8 cellular contexts compared by ENCODE assay signal in the genomic region with DNA sequence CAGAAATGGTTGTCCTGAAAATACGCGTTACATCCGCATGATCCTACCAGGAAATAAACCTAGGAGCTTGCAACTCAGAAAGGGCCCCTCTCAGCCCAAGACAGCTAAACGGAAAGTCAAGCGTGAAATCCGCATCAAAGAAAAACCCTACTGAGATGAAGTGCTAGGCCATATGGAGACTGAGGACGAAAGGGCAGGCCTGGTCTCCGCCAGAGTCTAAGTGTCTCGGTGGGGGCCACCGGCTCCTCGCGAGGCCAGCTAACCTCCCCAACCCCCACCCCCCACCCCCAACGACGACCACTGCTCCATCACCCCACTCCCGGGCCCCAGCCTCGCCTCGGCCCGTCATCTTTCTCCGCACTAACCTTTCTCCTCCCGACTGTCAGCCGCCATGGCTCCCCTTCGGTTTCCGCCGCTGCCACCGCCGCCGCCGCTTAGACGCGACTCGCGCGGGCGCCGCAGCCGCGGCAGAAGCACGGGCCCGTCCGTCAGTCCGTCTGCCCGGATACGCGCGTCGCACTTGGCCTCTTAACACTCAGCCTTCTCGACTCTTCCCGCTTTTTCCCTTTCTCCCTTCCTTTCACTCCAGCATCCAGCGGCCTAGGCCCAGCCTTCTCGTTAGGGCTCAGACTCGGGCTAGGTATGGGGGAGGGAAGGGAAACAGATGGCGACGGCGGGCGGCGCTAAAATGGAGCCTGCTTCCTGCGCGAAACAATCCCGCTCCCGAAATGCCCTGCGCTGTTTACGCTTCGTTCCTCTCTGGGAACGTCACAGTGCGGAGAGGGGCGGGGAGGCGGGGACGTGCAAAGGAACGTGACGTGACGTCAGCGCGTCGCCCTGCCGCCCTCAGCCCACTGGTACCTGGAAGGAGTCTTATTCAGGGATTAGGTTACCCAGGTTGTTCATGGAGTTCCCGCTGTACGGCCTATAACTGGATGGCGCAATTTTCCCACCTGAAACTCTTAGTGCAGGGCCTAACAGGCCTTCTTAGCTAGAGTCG. TPM values are rescaled to one million over a fixed set of nuclear protein-coding genes. Genes with fewer than 3 reads are reported as not detected.
DNase-seq lines count a peak whose midpoint lies in the region; ATAC-seq and TF ChIP-seq lines count a peak whose summit lies in the region.

Gene YTHDC1, minus strand, starts transcription at position 730 of the 1,000 bp plus-strand sequence. Its CDS starts 337 bp downstream, at position 393.

- intact Hi-C loops in IMR-90 (cut with micrococcal nuclease): loop anchor here (1.0 to 2.0 kb wide), 3 partner anchors 12 to 77 kb away; no protein-coding TSS in a partner anchor

- H3K36me3 ChIP-seq in IMR-90 (ENCODE audit: control insufficient read depth, insufficient read depth, low read length): no peaks in the 10 kb centered on the region

- peak within 1 kb of the TSS; percentile 95 for H3K9ac ChIP-seq in IMR-90 (ENCODE audit: low read depth, low read length)

- H3K9me1 ChIP-seq in IMR-90 (ENCODE audit: insufficient read depth, low read length): no peaks in the 10 kb centered on the region; the same call in 1 of the 2 replicates

- peak within 1 kb of the TSS; percentile 75 for H2AK9ac ChIP-seq in IMR-90 (replicated peaks; ENCODE audit: low read depth, low read length, poor library complexity)

- H3K27ac ChIP-seq in IMR-90 (ENCODE audit: insufficient read depth, low read length): peak within 1 kb of the TSS; percentile 86

- no TSS peak for BruUV-seq in IMR-90 (replicated peaks; lab: Mats Ljungman, UMichigan)

- peak within 1 kb of the TSS; percentile 99 for H3K4me2 ChIP-seq in IMR-90 (ENCODE audit: low read depth, low read length)

- H3K56ac ChIP-seq in IMR-90 (ENCODE audit: extremely low read depth, insufficient read depth, low read length): peak within 1 kb of the TSS; percentile 91

- peak within 1 kb of the TSS; percentile 88 for H3K23ac ChIP-seq in IMR-90 (ENCODE audit: low read depth, low read length)

- POLR2A ChIA-PET in IMR-90 (lab: Charles Lee; ENCODE audit: unreplicated experiment): no interaction called here

- H3K27me3 ChIP-seq in IMR-90 (ENCODE audit: control insufficient read depth, insufficient read depth, low read length): no peaks in the 10 kb centered on the region

- CTCF ChIA-PET in IMR-90 (lab: Yijun Ruan, JAX): interaction anchor here (1.0 kb wide), 1 partner anchor 24 kb away, joined by 6 read pairs; no protein-coding TSS in a partner anchor

- H2AFZ ChIP-seq in IMR-90 (replicated peaks; ENCODE audit: low read length, poor library complexity): peak within 1 kb of the TSS; percentile 96

- H2BK20ac ChIP-seq in IMR-90 (ENCODE audit: low read depth, low read length): peak within 1 kb of the TSS; percentile 35; the same call in 1 of the 2 replicates

- peak within 1 kb of the TSS; percentile 87 for H4K91ac ChIP-seq in IMR-90 (ENCODE audit: insufficient read depth, low read depth, low read length)

- no peaks in the 10 kb centered on the region for H3K9me3 ChIP-seq in IMR-90 (ENCODE audit: control insufficient read depth, insufficient read depth, low read length)

- dilution Hi-C loops in IMR-90 (cut with HindIII; ENCODE audit: low sequenced_read_pairs, unreplicated experiment): no loop called here

- peak within 1 kb of the TSS; percentile 87 for H3K18ac ChIP-seq in IMR-90 (ENCODE audit: low read depth, low read length)

- WGBS in IMR-90 (ENCODE audit: extremely low coverage in 2 of 2, insufficient read length in 1 of 2), 2 experiments: 2% methylated on average over 30 of the region's 79 CpGs; no CpG with 5 or more reads in 1 of the 2 experiments

- H3K79me1 ChIP-seq in IMR-90 (ENCODE audit: low read depth in 1 of 2, low read length in 2 of 2): peaks cover 0 to 13% of the 10 kb centered on the region in 2 experiments; a peak in 2 of 4 replicates

- peak within 1 kb of the TSS; percentile 93 for H3K4ac ChIP-seq in IMR-90 (ENCODE audit: low read depth, low read length)

- peak within 1 kb of the TSS; percentile 47 for H2AK5ac ChIP-seq in IMR-90 (ENCODE audit: low read depth, low read length)

- peak within 1 kb of the TSS; percentile 88 for H2BK5ac ChIP-seq in IMR-90 (ENCODE audit: low read depth, low read length, poor library complexity, severe bottlenecking)

- H3K14ac ChIP-seq in IMR-90 (replicated peaks; ENCODE audit: low read depth, low read length): peak within 1 kb of the TSS; percentile 96

- peak within 1 kb of the TSS; percentile 78 for H3K4me3 ChIP-seq in IMR-90 (ENCODE audit: insufficient read depth, low read depth, low read length)

- peak within 1 kb of the TSS; percentile 98 to 99 for H4K8ac ChIP-seq in IMR-90 (ENCODE audit: low read depth in 2 of 2, low read length in 2 of 2)

- no peak for TF ChIP-seq RAD21 in IMR-90 (IDR thresholded peaks at IDR 0.05; ENCODE audit: low read length)

- peak within 1 kb of the TSS; percentile 40; the same call in 2 of the 3 replicates for H2BK15ac ChIP-seq in IMR-90 (ENCODE audit: low read depth, low read length)

- peak within 1 kb of the TSS; percentile 97 for H4K5ac ChIP-seq in IMR-90 (ENCODE audit: low read depth, low read length)

- H4K20me1 ChIP-seq in IMR-90 (ENCODE audit: insufficient read depth, low read length): peaks cover 46% of the 10 kb centered on the region

- in situ Hi-C loops in IMR-90 (cut with MboI; ENCODE audit: low sequenced_read_pairs): no loop called here

- 0 out of 2 replicates have a peak, but pooled peaks have one; percentile 10 for TF ChIP-seq CTCF in IMR-90 (conservative IDR thresholded peaks at IDR 0.05; ENCODE audit: low read depth, low read length)

- DNase-seq in DMS 273 treated with DMSO at 0.1 percent for 48 hours (lab: John Stamatoyannopoulos, UW) (peak; percentile 85), IMR-90 (peak; percentile 96), OCI-M1 (lab: John Stamatoyannopoulos, UW) (peak; percentile 96), activated T-cell treated with anti-CD3 and anti-CD28 coated beads for 24 hours (ENCODE audit: low read depth) (peak; percentile 95), epidermal melanocyte (ENCODE audit: insufficient read length, low spot score) (peak; percentile 84), middle frontal gyrus (ENCODE audit: extremely low spot score, low spot score) (peak; percentile 94)
- peak; percentile 86 to 92 for DNase-seq in stimulated activated CD8-positive, alpha-beta memory T cell treated with anti-CD3 and anti-CD28 coated beads, Interleukin-2, amount 100 ng/mL, for 48 hours (ENCODE audit: low read depth in 2 of 2)

- ATAC-seq in GM21528 (IDR thresholded peaks at IDR 0.05; ENCODE audit: low FRiP score, unreplicated experiment): peak; percentile 98
- ATAC-seq in IMR-90 (ENCODE audit: low read depth): peak; percentile 97

- H3K4me1 ChIP-seq in IMR-90 (ENCODE audit: control insufficient read depth, insufficient read depth, low read length): peaks cover 2% of the 10 kb centered on the region; the same call in 1 of the 2 replicates

- TF ChIP-seq POLR2A in IMR-90 (IDR thresholded peaks at IDR 0.05; ENCODE audit: low read depth, low read length): peak; percentile 93

- peak within 1 kb of the TSS; percentile 76 for H2BK120ac ChIP-seq in IMR-90 (ENCODE audit: low read depth, low read length)

TF ChIP-seq in IMR-90, 13 proteins besides CTCF, POLR2A, EP300 and RAD21:
- no peak for TF ChIP-seq RFX5 (IDR thresholded peaks at IDR 0.05; ENCODE audit: low read depth, low read length)
- no peak for TF ChIP-seq RCOR1 (IDR thresholded peaks at IDR 0.05; ENCODE audit: insufficient replicate concordance, low read length)
- TF ChIP-seq, protein P1, sequence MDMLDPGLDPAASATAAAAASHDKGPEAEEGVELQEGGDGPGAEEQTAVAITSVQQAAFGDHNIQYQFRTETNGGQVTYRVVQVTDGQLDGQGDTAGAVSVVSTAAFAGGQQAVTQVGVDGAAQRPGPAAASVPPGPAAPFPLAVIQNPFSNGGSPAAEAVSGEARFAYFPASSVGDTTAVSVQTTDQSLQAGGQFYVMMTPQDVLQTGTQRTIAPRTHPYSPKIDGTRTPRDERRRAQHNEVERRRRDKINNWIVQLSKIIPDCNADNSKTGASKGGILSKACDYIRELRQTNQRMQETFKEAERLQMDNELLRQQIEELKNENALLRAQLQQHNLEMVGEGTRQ (IDR thresholded peaks at IDR 0.05; ENCODE audit: low read depth, low read length): no peak; the same call in 1 of the 2 replicates
- 0 out of 2 replicates have a peak, but pooled peaks have one; percentile 2 for TF ChIP-seq CEBPB (IDR thresholded peaks at IDR 0.05; ENCODE audit: low read depth, low read length)
- TF ChIP-seq MAFK (IDR thresholded peaks at IDR 0.05; ENCODE audit: low read depth, low read length): no peak
- no peak for TF ChIP-seq FOS (IDR thresholded peaks at IDR 0.05; ENCODE audit: low read depth, low read length)
- no peak for TF ChIP-seq SMC3 (IDR thresholded peaks at IDR 0.05; ENCODE audit: low read depth, low read length)
- TF ChIP-seq CHD1 (IDR thresholded peaks at IDR 0.05; ENCODE audit: low read depth, low read length): peak; percentile 34
- TF ChIP-seq NFE2L2 (IDR thresholded peaks at IDR 0.05; ENCODE audit: low read depth, low read length): no peak; the same call in 1 of the 2 replicates
- peak; percentile 98 for TF ChIP-seq BHLHE40 (IDR thresholded peaks at IDR 0.05; ENCODE audit: low read depth, low read length)
- TF ChIP-seq MAZ (IDR thresholded peaks at IDR 0.05; ENCODE audit: borderline replicate concordance, low read depth, low read length): peak; percentile 89; the same call in 1 of the 2 replicates
- no peak for TF ChIP-seq ELK1 (IDR thresholded peaks at IDR 0.05; ENCODE audit: borderline replicate concordance, low read depth, low read length)
- TF ChIP-seq MXI1 (IDR thresholded peaks at IDR 0.05; ENCODE audit: borderline replicate concordance, low read depth, low read length): 0 out of 2 replicates have a peak, but pooled peaks have one; percentile 42

RNA-seq across cellular contexts. Expression of gene YTHDC1, which starts in this region (rescaled TPM):
- 31.9 and 43.9 TPM in 2 replicates for total RNA-seq in IMR-90 (2012; rRNA removed)
- 24.0 and 32.7 TPM in 2 replicates for polyA plus RNA-seq in IMR-90 (2012; rRNA removed)
- 4.2 and 5.9 TPM in 2 replicates for polyA plus RNA-seq in IMR-90 (2012; cell fraction: cytosol; rRNA removed)
- 7.4 and 50.9 TPM in 2 replicates for polyA plus RNA-seq in IMR-90 (2012; cell fraction: nucleus; rRNA removed; ENCODE audit: low replicate concordance)

Comparison
In these comparisons a context has a peak if more than half of its experiments do, and no peak if none do; other contexts are left out.
1. Peak in every context shown above with its lines: DNase-seq, ATAC-seq, H3K4me3 ChIP-seq and H3K27ac ChIP-seq.